In the genomic region with DNA sequence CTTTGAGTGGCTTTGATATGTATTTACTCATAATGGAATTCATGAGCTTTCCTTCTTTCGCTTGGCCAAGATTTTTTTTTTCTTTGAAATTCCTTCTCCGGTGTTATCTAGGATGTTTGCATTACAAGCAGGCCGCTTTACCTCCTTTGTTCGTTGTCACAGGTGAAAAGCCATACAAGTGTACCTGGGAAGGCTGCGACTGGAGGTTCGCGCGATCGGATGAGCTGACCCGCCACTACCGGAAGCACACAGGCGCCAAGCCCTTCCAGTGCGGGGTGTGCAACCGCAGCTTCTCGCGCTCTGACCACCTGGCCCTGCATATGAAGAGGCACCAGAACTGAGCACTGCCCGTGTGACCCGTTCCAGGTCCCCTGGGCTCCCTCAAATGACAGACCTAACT, we compare ENCODE assay signal across 1 cellular context.
TF ChIP-seq lines count a peak whose summit lies in the region.

No MANE protein-coding gene starts in this region.

TF ChIP-seq in GM23338, 12 proteins besides CTCF, POLR2A, EP300 and RAD21:
- TF ChIP-seq NANOG (IDR thresholded peaks at IDR 0.05; ENCODE audit: borderline replicate concordance) (peak; percentile 94), CREB1 (CRISPR knock-in tag; IDR thresholded peaks at IDR 0.05; ENCODE audit: low read depth) (0 out of 2 replicates have a peak, but pooled peaks have one; percentile 4)
- TF ChIP-seq, protein P1, sequence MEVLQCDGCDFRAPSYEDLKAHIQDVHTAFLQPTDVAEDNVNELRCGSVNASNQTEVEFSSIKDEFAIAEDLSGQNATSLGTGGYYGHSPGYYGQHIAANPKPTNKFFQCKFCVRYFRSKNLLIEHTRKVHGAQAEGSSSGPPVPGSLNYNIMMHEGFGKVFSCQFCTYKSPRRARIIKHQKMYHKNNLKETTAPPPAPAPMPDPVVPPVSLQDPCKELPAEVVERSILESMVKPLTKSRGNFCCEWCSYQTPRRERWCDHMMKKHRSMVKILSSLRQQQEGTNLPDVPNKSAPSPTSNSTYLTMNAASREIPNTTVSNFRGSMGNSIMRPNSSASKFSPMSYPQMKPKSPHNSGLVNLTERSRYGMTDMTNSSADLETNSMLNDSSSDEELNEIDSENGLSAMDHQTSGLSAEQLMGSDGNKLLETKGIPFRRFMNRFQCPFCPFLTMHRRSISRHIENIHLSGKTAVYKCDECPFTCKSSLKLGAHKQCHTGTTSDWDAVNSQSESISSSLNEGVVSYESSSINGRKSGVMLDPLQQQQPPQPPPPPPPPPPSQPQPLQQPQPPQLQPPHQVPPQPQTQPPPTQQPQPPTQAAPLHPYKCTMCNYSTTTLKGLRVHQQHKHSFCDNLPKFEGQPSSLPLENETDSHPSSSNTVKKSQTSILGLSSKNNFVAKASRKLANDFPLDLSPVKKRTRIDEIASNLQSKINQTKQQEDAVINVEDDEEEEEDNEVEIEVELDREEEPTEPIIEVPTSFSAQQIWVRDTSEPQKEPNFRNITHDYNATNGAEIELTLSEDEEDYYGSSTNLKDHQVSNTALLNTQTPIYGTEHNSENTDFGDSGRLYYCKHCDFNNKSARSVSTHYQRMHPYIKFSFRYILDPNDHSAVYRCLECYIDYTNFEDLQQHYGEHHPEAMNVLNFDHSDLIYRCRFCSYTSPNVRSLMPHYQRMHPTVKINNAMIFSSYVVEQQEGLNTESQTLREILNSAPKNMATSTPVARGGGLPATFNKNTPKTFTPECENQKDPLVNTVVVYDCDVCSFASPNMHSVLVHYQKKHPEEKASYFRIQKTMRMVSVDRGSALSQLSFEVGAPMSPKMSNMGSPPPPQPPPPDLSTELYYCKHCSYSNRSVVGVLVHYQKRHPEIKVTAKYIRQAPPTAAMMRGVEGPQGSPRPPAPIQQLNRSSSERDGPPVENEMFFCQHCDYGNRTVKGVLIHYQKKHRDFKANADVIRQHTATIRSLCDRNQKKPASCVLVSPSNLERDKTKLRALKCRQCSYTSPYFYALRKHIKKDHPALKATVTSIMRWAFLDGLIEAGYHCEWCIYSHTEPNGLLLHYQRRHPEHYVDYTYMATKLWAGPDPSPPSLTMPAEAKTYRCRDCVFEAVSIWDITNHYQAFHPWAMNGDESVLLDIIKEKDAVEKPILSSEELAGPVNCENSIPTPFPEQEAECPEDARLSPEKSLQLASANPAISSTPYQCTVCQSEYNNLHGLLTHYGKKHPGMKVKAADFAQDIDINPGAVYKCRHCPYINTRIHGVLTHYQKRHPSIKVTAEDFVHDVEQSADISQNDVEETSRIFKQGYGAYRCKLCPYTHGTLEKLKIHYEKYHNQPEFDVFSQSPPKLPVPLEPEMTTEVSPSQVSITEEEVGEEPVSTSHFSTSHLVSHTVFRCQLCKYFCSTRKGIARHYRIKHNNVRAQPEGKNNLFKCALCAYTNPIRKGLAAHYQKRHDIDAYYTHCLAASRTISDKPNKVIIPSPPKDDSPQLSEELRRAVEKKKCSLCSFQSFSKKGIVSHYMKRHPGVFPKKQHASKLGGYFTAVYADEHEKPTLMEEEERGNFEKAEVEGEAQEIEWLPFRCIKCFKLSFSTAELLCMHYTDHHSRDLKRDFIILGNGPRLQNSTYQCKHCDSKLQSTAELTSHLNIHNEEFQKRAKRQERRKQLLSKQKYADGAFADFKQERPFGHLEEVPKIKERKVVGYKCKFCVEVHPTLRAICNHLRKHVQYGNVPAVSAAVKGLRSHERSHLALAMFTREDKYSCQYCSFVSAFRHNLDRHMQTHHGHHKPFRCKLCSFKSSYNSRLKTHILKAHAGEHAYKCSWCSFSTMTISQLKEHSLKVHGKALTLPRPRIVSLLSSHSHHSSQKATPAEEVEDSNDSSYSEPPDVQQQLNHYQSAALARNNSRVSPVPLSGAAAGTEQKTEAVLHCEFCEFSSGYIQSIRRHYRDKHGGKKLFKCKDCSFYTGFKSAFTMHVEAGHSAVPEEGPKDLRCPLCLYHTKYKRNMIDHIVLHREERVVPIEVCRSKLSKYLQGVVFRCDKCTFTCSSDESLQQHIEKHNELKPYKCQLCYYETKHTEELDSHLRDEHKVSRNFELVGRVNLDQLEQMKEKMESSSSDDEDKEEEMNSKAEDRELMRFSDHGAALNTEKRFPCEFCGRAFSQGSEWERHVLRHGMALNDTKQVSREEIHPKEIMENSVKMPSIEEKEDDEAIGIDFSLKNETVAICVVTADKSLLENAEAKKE (CRISPR knock-in tag; IDR thresholded peaks at IDR 0.05): no peak
